In the genomic region with DNA sequence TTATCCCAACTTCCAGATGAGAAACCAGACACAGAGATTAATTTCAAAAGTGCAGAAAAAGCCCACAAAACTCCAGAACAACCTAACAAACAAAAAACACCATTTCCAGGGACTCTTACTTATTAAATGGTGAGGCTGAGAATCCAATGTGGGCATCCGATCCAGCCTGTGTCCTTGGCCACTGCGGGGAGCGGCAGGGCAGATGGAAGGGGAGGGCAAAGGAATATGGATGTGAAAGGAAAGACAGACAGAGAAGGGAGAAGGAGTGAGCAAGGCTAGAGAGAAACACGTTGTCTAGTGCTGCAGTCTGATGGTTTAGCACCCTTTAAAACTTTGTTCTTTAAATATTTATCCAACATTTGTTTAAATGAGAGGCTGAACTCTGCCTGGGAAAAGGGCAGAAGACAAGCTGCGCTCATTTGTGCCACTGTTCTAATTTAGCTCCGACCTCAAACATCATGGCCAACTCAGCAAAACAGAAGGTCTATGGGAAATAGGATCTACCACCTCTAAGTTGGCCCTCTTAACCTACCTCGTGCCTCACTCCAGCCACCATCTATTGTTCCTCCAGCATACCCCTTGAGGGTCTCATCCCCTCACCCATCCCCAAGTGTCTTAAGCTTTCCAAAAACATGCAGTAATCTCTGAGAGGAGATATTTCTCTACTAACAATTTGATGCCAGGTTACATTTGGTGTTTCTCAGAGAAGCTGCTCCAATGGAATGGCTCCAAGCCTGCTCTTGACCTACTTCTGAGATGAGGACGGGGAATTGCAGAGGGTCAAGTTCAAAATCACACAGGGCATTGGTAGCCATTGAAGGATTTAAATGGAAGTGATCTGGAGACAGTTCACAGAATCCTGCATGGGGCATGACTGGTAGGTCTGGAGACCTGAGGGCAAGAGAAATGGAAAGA, we compare ENCODE assay signal across 18 cellular contexts.
"Had no signal": no experiment of that assay in that cellular context is flagged by ENCODE, and none has a peak within 500 bp of the region (broad histone marks: within the 10 kb centered on the region; RNA-seq: fewer than 3 reads in every experiment).

No MANE protein-coding gene starts in this region.

- H3K4me1 ChIP-seq: pancreas had no signal

- H3K4me3 ChIP-seq: lung, pancreas, right atrium auricular region, sigmoid colon, stomach, tibial artery, upper lobe of left lung had no signal

- DNase-seq: cortex of kidney; effector memory CD8-positive, alpha-beta T cell; erythroblast; hypothalamus; immature natural killer cell; natural killer cell; pancreas; sigmoid colon; stimulated activated CD4-positive, alpha-beta T cell treated with anti-CD3 and anti-CD28 coated beads, Interleukin-2, amount 100 ng/mL, for 24 hours; stimulated activated CD4-positive, alpha-beta T cell treated with anti-CD3 and anti-CD28 coated beads, Interleukin-4, amount 100 ng/mL, for 24 hours; stimulated activated naive CD4-positive, alpha-beta T cell treated with Interleukin-2 at 50 U/mL for 16 hours; stomach; tibial artery; upper lobe of left lung had no signal

- H3K27me3 ChIP-seq: pancreas, right atrium auricular region, sigmoid colon, stomach, tibial artery, upper lobe of left lung had no signal

- ATAC-seq: effector memory CD8-positive, alpha-beta T cell; natural killer cell; pancreas; stimulated activated effector memory CD8-positive, alpha-beta T cell treated with anti-CD3 and anti-CD28 coated beads, Interleukin-12 subunit alpha, Interleukin-12 subunit beta, amount 100 ng/mL, for 72 hours had no signal

- H3K36me3 ChIP-seq: neutrophil, pancreas, right atrium auricular region, sigmoid colon, stomach, tibial artery, upper lobe of left lung had no signal

- H3K9me3 ChIP-seq: neutrophil, pancreas, right atrium auricular region, sigmoid colon, stomach, tibial artery, upper lobe of left lung had no signal

- H3K27ac ChIP-seq: neutrophil, pancreas, right atrium auricular region, stomach, tibial artery, upper lobe of left lung had no signal
